8 cellular contexts compared by ENCODE assay signal in the genomic region with DNA sequence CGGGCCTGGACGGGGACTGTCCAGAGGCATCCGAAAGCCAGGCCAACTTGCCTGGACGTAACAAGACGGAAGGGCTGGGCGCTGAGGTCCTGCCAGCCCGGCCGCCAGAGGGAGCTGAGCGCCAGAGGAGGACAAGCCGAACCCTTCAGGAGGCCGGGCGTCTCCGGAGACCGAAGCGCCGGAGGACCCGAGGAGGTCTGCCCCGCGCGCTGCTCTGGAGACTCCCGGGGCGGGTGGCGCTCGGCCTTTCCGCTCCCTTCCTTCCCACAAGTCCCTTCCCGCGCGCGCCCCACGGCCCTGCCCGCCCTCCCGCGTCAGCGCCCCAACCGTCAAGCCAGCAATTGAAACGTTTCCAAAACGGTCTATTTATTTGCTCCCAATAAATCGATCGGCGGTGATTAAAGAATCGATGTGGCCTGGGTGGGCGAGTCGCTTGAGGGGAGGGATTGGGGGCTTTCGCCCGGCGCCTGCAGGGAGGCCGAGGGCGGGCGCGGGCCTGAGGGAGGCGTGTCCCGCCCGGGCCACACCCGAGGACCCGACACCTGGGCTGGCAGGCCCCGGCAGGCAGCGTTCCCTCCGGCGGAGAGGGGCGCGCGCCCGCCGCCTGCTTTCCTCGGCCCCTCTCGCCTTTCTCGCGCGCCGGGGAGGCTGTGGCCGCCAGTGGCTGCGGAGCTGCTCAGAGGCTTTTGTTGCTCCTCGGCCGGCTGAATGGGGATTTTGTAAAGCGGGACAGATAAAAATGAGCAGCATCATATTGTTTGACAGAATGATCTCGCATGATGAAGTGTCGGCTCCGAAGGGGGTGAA. TPM values are rescaled to one million over a fixed set of nuclear protein-coding genes. Genes with fewer than 3 reads are reported as not detected.
DNase-seq lines count a peak whose midpoint lies in the region; ATAC-seq and TF ChIP-seq lines count a peak whose summit lies in the region.

No MANE protein-coding gene starts in this region.

- no peaks in the 10 kb centered on the region for H3K36me3 ChIP-seq in duodenal mucosa (ENCODE audit: control insufficient read depth in 1 of 2, insufficient read depth in 2 of 2, low read length in 2 of 2)
- H3K36me3 ChIP-seq in lung (ENCODE audit: control insufficient read depth in 2 of 2, insufficient read depth in 2 of 2, low read length in 2 of 2) = no peaks in the 10 kb centered on the region

- peaks cover 62 to 74% of the 10 kb centered on the region in 2 donors for H3K27me3 ChIP-seq in duodenal mucosa (ENCODE audit: control insufficient read depth in 1 of 2, insufficient read depth in 2 of 2, low read length in 2 of 2)
- no peaks in the 10 kb centered on the region for H3K27me3 ChIP-seq in lung (ENCODE audit: control insufficient read depth, insufficient read depth)

- peaks cover 4 to 6% of the 10 kb centered on the region in 2 donors for H3K4me1 ChIP-seq in duodenal mucosa (ENCODE audit: control insufficient read depth in 1 of 2, insufficient read depth in 2 of 2, low read length in 2 of 2)
- peaks cover 0 to 4% of the 10 kb centered on the region in 2 donors for H3K4me1 ChIP-seq in lung (ENCODE audit: control insufficient read depth in 2 of 2, insufficient read depth in 2 of 2, low read length in 2 of 2)

- no peaks in the 10 kb centered on the region for H3K9me3 ChIP-seq in duodenal mucosa (ENCODE audit: control insufficient read depth in 1 of 2, low read length in 2 of 2)
- H3K9me3 ChIP-seq in lung (ENCODE audit: control insufficient read depth in 2 of 2, insufficient read depth in 1 of 2, low read length in 1 of 2) = peaks cover 0 to 20% of the 10 kb centered on the region in 2 donors

- 1 to 2% methylated on average over 72 to 78 of the region's 78 CpGs for WGBS in lung, 2 donors

- peak; percentile 23 for TF ChIP-seq CTCF in lung (IDR thresholded peaks at IDR 0.05; ENCODE audit: control extremely low read depth, extremely low read depth)

- H3K27ac ChIP-seq in duodenal mucosa (ENCODE audit: low read depth, low read length) (no peak overlapping the region), lung (ENCODE audit: low read depth in 1 of 2, low read length in 1 of 2) (no peak overlapping the region)

- peak; percentile 39 to 47 for DNase-seq in activated CD4-positive, alpha-beta T cell treated with anti-CD3 and anti-CD28 coated beads for 4 hours
- no peak for DNase-seq in activated CD4-positive, alpha-beta T cell treated with anti-CD3 and anti-CD28 coated beads, Interleukin-2, amount 50 U/mL, for 4 hours
- DNase-seq in NCI-H1436 treated with DMSO at 0.1 percent for 48 hours (lab: John Stamatoyannopoulos, UW) (peak; percentile 39), T1000 (lab: John Stamatoyannopoulos, UW) (peak; percentile 83), lung (ENCODE audit: low spot score) (peak; percentile 70)
- DNase-seq in stimulated activated naive CD4-positive, alpha-beta T cell treated with Interleukin-2 at 50 U/mL for 16 hours (lab: John Stamatoyannopoulos, UW) = peak; percentile 28

- peak; percentile 74 for ATAC-seq in HG02884 (IDR thresholded peaks at IDR 0.05; ENCODE audit: unreplicated experiment)
- peak; percentile 78 for ATAC-seq in lung (ENCODE audit: insufficient read depth, low FRiP score)

- H3K9ac ChIP-seq in duodenal mucosa (ENCODE audit: low read depth in 1 of 2, low read length in 2 of 2) = no peak overlapping the region

- H3K4me3 ChIP-seq in duodenal mucosa (ENCODE audit: low read depth in 1 of 2, low read length in 2 of 2) (peak overlapping the region; percentile 49 to 59), lung (no peak overlapping the region)

RNA-seq across cellular contexts. Expression of gene FOXD3, which starts 5.2 kb away (rescaled TPM):
- under 1 TPM in 1 of 2 donors, not detected in 1; 0.26 TPM for total RNA-seq in lung
- polyA plus RNA-seq in lung = under 1 TPM in 1 of 2 donors, not detected in 1; 0.01 TPM

RNA-seq across cellular contexts. Expression of gene ALG6, which starts 50.2 kb away (rescaled TPM):
- total RNA-seq in lung = 10 to 100 TPM in 1 of 2 donors, 1 to 10 TPM in 1; 8.3 to 25.3 TPM
- 10 to 100 TPM in 1 of 2 donors, 1 to 10 TPM in 1; 8.2 to 15.2 TPM for polyA plus RNA-seq in lung

Comparison
In these comparisons a context has a peak if more than half of its experiments do, and no peak if none do; other contexts are left out.
1. DNase-seq: peak in activated CD4-positive, alpha-beta T cell treated with anti-CD3 and anti-CD28 coated beads for 4 hours (2 of 2), NCI-H1436 treated with DMSO at 0.1 percent for 48 hours (single experiment), T1000 (single experiment), lung (single experiment) and stimulated activated naive CD4-positive, alpha-beta T cell treated with Interleukin-2 at 50 U/mL for 16 hours (single experiment); none in activated CD4-positive, alpha-beta T cell treated with anti-CD3 and anti-CD28 coated beads, Interleukin-2, amount 50 U/mL, for 4 hours (0 of 2).